Comparison of ENCODE assay signal across 8 cellular contexts in the genomic region with DNA sequence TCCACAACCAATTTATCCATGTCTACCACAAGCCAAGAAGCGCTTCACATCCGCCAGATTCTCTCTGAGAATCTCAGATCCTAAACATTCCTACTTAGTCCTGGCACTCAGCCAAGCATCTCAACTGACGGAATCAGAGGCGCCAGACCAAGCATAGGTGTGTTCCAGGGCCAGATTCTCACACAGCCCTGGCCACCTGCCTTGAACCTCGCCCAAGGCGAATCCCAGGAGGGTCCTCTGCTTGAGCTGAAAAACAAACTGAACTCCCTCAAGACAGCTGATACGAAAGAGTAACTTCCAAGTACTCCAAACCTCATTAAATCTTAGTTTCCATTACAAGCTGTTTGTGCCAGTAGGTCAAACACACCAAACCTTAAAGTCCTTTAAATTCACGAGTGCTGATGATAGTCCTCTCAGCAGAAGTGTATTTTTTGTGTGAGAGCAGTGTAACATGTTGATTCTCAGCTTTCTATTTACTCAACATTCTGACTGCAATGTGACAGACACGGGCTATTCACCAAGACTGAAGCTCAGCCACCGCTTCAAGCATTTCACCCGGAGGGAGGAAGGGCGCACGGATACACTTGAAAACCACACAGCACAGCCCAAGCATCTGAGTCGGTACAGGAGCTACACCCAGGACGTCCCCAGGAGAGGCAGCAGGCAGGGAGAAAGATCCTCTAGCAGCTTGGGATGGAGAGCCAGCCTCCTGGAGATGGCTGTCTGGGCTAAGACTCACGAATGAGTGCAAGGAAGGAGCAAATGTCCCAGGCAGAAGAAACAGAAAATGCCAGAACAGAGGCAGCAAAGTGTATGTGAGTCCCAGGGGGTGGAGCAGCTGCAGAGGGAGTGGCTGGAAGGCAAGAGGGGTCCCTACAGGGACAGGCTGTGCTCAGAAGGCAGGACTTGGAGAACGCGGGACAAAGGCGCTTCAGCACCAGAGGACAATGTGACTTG. TPM values are rescaled to one million over a fixed set of nuclear protein-coding genes. Genes with fewer than 3 reads are reported as not detected.
DNase-seq lines count a peak whose midpoint lies in the region; ATAC-seq and TF ChIP-seq lines count a peak whose summit lies in the region.

No MANE protein-coding gene starts in this region.

- H4K20me1 ChIP-seq in BLaER1 = peaks cover 92% of the 10 kb centered on the region

- peak overlapping the region; percentile 66 for H3K9ac ChIP-seq in BLaER1

- H3K27ac ChIP-seq in BLaER1 (peak overlapping the region; percentile 65), gastrocnemius medialis (peak overlapping the region in 3 of 4 donors; percentile 26 to 62 (median 32))

- H3K36me3 ChIP-seq in BLaER1 = no peaks in the 10 kb centered on the region
- H3K36me3 ChIP-seq in gastrocnemius medialis = no peaks in the 10 kb centered on the region

- ATAC-seq in GM21723 (IDR thresholded peaks at IDR 0.05; ENCODE audit: unreplicated experiment) (peak; percentile 56), Right ventricle myocardium superior (ENCODE audit: poor library complexity) (peak; percentile 40), gastrocnemius medialis (peak in 1 of 2 donors; percentile 25), GM21526 (IDR thresholded peaks at IDR 0.05; ENCODE audit: low FRiP score, unreplicated experiment) (no peak)

- H3K4me3 ChIP-seq in BLaER1 = peak overlapping the region; percentile 61
- H3K4me3 ChIP-seq in gastrocnemius medialis = peak overlapping the region in 3 of 4 donors; percentile 3 to 14 (median 8)

- H3K4me1 ChIP-seq in BLaER1 (peaks cover 79% of the 10 kb centered on the region), gastrocnemius medialis (peaks cover 34 to 46% of the 10 kb centered on the region in 2 donors)

- intact Hi-C loops in Right ventricle myocardium superior (cut with DNase I) (no loop called here), gastrocnemius medialis (cut with DNase I; ENCODE audit: low total_unique reads) (no loop called here)

- TF ChIP-seq CTCF in gastrocnemius medialis (IDR thresholded peaks at IDR 0.05 in 4 of 5, conservative IDR thresholded peaks at IDR 0.05 in 1 of 5) = no peak

- H3K9me3 ChIP-seq in BLaER1 (no peaks in the 10 kb centered on the region), gastrocnemius medialis (no peaks in the 10 kb centered on the region)

- H3K4me2 ChIP-seq in BLaER1 = peak overlapping the region; percentile 90

- in situ Hi-C loops in gastrocnemius medialis (cut with MboI; ENCODE audit: low sequenced_read_pairs in 4 of 4) = loop anchor here in 2 of 4 donors (25.0 kb wide), 1 partner anchor 147 kb away; no protein-coding TSS in a partner anchor

- TF ChIP-seq POLR2A in gastrocnemius medialis (IDR thresholded peaks at IDR 0.05) = no peak

- DNase-seq in NCI-H510A (lab: John Stamatoyannopoulos, UW) (peak; percentile 40), Right ventricle myocardium superior (peak; percentile 56), gastrocnemius medialis (peak in 1 of 2 donors; percentile 21), HT-29 (ENCODE audit: low spot score) (no peak), NCI-H2081 treated with DMSO at 0.1 percent for 48 hours (lab: John Stamatoyannopoulos, UW) (no peak)

- H3K27me3 ChIP-seq in BLaER1 (no peaks in the 10 kb centered on the region), gastrocnemius medialis (no peaks in the 10 kb centered on the region)

RNA-seq across cellular contexts. Expression of a gene that starts 6.0 kb away (rescaled TPM):
- 33.5 TPM for total RNA-seq in Right ventricle myocardium superior
- total RNA-seq in gastrocnemius medialis = 10 to 100 TPM; 64.6 to 75.8 (median 68.3) TPM
- total RNA-seq in HT-29 (2014; rRNA removed; shearing (Covaris generic)) = 24.3 and 29.1 TPM in 2 replicates

Comparison
In these comparisons a context has a peak if more than half of its experiments do, and no peak if none do; other contexts are left out.
1. DNase-seq: peak in NCI-H510A (single experiment) and Right ventricle myocardium superior (single experiment); none in HT-29 (single experiment) and NCI-H2081 treated with DMSO at 0.1 percent for 48 hours (single experiment).